In genomic region chr7:159061674-159062212, GRCh38 we compare ENCODE assay signal across 22 cellular contexts.
DNase-seq lines count a peak whose midpoint lies in the region; ATAC-seq and TF ChIP-seq lines count a peak whose summit lies in the region.
"Had no signal": no experiment of that assay in that cellular context is flagged by ENCODE, and none has a peak within 500 bp of the region (broad histone marks: within the 10 kb centered on the region; RNA-seq: fewer than 3 reads in every experiment).

No MANE protein-coding gene starts in this region.

- no peak overlapping the region for H2BK5ac ChIP-seq in mesenchymal stem cell (ENCODE audit: low read depth, low read length, poor library complexity, severe bottlenecking)

- no peak overlapping the region for H2AK5ac ChIP-seq in mesenchymal stem cell (ENCODE audit: low read length, severe bottlenecking)

- H2BK120ac ChIP-seq in mesenchymal stem cell (ENCODE audit: low read depth, low read length) = no peak overlapping the region

- DNase-seq in activated CD4-positive, CD25-positive, alpha-beta regulatory T cell treated with anti-CD3 and anti-CD28 coated beads, Interleukin-2, amount 50 U/mL, for 72 hours = peak; percentile 22
- DNase-seq in activated CD4-positive, CD25-positive, alpha-beta regulatory T cell (lab: John Stamatoyannopoulos, UW) = no peak
- DNase-seq in chondrocyte (ENCODE audit: low spot score) = no peak
- DNase-seq in mesenchymal stem cell = no peak
- no peak for DNase-seq in thoracic aorta (ENCODE audit: low spot score)
- no peak for DNase-seq in foreskin fibroblast
- DNase-seq in DMS153 treated with DMSO at 0.1 percent for 48 hours (lab: John Stamatoyannopoulos, UW; ENCODE audit: unreplicated experiment) = no peak
- no peak for DNase-seq in hypothalamus (lab: John Stamatoyannopoulos, UW)
- DNase-seq: activated CD4-positive, alpha-beta T cell treated with anti-CD3 and anti-CD28 coated beads, Interleukin-2, amount 10 ng/mL, durations not matched to agents 7 days and 5 days; activated naive CD4-positive, alpha-beta T cell treated with Interleukin-2 at 50 U/mL for 16 hours; activated T-cell treated with anti-CD3 and anti-CD28 coated beads, Interleukin-2, amount 50 U/mL, for 1 hour; amygdala; effector CD8-positive, alpha-beta T cell; GDM1; glutamatergic neuron; KBM-7; mammary epithelial cell; naive thymus-derived CD4-positive, alpha-beta T cell; NCI-H187; stimulated activated CD4-positive, alpha-beta T cell treated with anti-CD3 and anti-CD28 coated beads, Interleukin-2, amount 100 ng/mL, for 48 hours; SW 1271 had no signal

- no peak for ATAC-seq in thoracic aorta (ENCODE audit: insufficient number of reproducible peaks, low FRiP score, low read depth)
- ATAC-seq: naive thymus-derived CD4-positive, alpha-beta T cell had no signal

- no peaks in the 10 kb centered on the region for H3K36me3 Mint-ChIP-seq in chondrocyte (ENCODE audit: low read depth)
- H3K36me3 Mint-ChIP-seq: naive thymus-derived CD4-positive, alpha-beta T cell had no signal

- no peaks in the 10 kb centered on the region for H3K9me3 Mint-ChIP-seq in chondrocyte (ENCODE audit: low read depth)
- H3K9me3 Mint-ChIP-seq: activated CD4-positive, alpha-beta T cell treated with anti-CD3 and anti-CD28 coated beads, Interleukin-2, amount 10 ng/mL, durations not matched to agents 7 days and 5 days; naive thymus-derived CD4-positive, alpha-beta T cell; stimulated activated naive CD8-positive, alpha-beta T cell treated with anti-CD3 and anti-CD28 coated beads, Interleukin-15, Interleukin-2, amounts not matched to agents 100 ng/mL and 50 ng/mL, for 24 hours had no signal

- H3K27ac Mint-ChIP-seq in chondrocyte (ENCODE audit: unreplicated experiment) = no peak overlapping the region
- H3K27ac Mint-ChIP-seq: activated CD4-positive, alpha-beta T cell treated with anti-CD3 and anti-CD28 coated beads, Interleukin-2, amount 10 ng/mL, durations not matched to agents 7 days and 5 days; naive thymus-derived CD4-positive, alpha-beta T cell; stimulated activated naive CD8-positive, alpha-beta T cell treated with anti-CD3 and anti-CD28 coated beads, Interleukin-15, Interleukin-2, amounts not matched to agents 100 ng/mL and 50 ng/mL, for 24 hours had no signal

- H4K91ac ChIP-seq in mesenchymal stem cell (ENCODE audit: low read length) = no peak overlapping the region

- no peak overlapping the region for H2BK15ac ChIP-seq in mesenchymal stem cell (ENCODE audit: low read depth, poor library complexity, severe bottlenecking)

- H3K9me3 ChIP-seq in mesenchymal stem cell (ENCODE audit: control insufficient read depth, low read length) (no peaks in the 10 kb centered on the region), thoracic aorta (no peaks in the 10 kb centered on the region)

- no peak overlapping the region for H3K9ac ChIP-seq in mesenchymal stem cell (ENCODE audit: low read length)

- H3K36me3 ChIP-seq in mesenchymal stem cell (ENCODE audit: control insufficient read depth in 1 of 2, insufficient read depth in 2 of 2, low read depth in 1 of 2, low read length in 2 of 2) (no peaks in the 10 kb centered on the region), thoracic aorta (no peaks in the 10 kb centered on the region)

- H3K27me3 Mint-ChIP-seq in chondrocyte (ENCODE audit: low read depth) = peaks cover 5% of the 10 kb centered on the region
- H3K27me3 Mint-ChIP-seq: naive thymus-derived CD4-positive, alpha-beta T cell had no signal

- peaks cover 4% of the 10 kb centered on the region for H3K4me1 Mint-ChIP-seq in chondrocyte (ENCODE audit: low read depth)
- H3K4me1 Mint-ChIP-seq: activated CD4-positive, alpha-beta T cell treated with anti-CD3 and anti-CD28 coated beads, Interleukin-2, amount 10 ng/mL, durations not matched to agents 7 days and 5 days; naive thymus-derived CD4-positive, alpha-beta T cell had no signal

- H3K14ac ChIP-seq in mesenchymal stem cell (ENCODE audit: low read length in 2 of 2) = no peak overlapping the region

- peak overlapping the region; percentile 51 for H3K4me3 Mint-ChIP-seq in chondrocyte (ENCODE audit: unreplicated experiment)
- H3K4me3 Mint-ChIP-seq: activated CD4-positive, alpha-beta T cell treated with anti-CD3 and anti-CD28 coated beads, Interleukin-2, amount 10 ng/mL, durations not matched to agents 7 days and 5 days; naive thymus-derived CD4-positive, alpha-beta T cell; stimulated activated naive CD8-positive, alpha-beta T cell treated with anti-CD3 and anti-CD28 coated beads, Interleukin-15, Interleukin-2, amounts not matched to agents 100 ng/mL and 50 ng/mL, for 24 hours had no signal

- H2AFZ ChIP-seq in mesenchymal stem cell (ENCODE audit: low read depth, low read length) = no peak overlapping the region

- TF ChIP-seq CTCF in chondrocyte (IDR thresholded peaks at IDR 0.05) (no peak), thoracic aorta (IDR thresholded peaks at IDR 0.05) (no peak), foreskin fibroblast (IDR thresholded peaks at IDR 0.05; ENCODE audit: low read depth, low read length) (no peak)

- no peak overlapping the region for H3K4ac ChIP-seq in mesenchymal stem cell (ENCODE audit: low read depth in 1 of 2, low read length in 2 of 2)

- peak overlapping the region; percentile 62 for H3K4me2 ChIP-seq in mesenchymal stem cell (ENCODE audit: low read length, poor library complexity, severe bottlenecking)

- peak overlapping the region in 1 of 2 experiments; percentile 21 for H3K4me3 ChIP-seq in mesenchymal stem cell (ENCODE audit: insufficient read depth in 1 of 2, low read depth in 1 of 2, low read length in 2 of 2)
- H3K4me3 ChIP-seq in thoracic aorta = peak overlapping the region; percentile 67
- no peak overlapping the region for H3K4me3 ChIP-seq in foreskin fibroblast (ENCODE audit: low read depth in 1 of 2, low read length in 2 of 2)

- H3K4me1 ChIP-seq in mesenchymal stem cell (ENCODE audit: control insufficient read depth, insufficient read depth, low read depth, low read length) (peaks cover 8% of the 10 kb centered on the region), thoracic aorta (ENCODE audit: control insufficient read depth in 1 of 2, low read depth in 2 of 2) (no peaks in the 10 kb centered on the region)

- no peaks in the 10 kb centered on the region for H3K79me1 ChIP-seq in mesenchymal stem cell (replicated peaks; ENCODE audit: low read length, poor library complexity, severe bottlenecking)

- 59% methylated on average over 43 of the region's 44 CpGs for WGBS in mesenchymal stem cell

- H3K27me3 ChIP-seq in mesenchymal stem cell (ENCODE audit: control insufficient read depth in 1 of 2, insufficient read depth in 1 of 2, low read length in 2 of 2) (peaks cover 0 to 4% of the 10 kb centered on the region in 2 experiments), thoracic aorta (replicated peaks; ENCODE audit: insufficient read depth) (no peaks in the 10 kb centered on the region)

- H3K27ac ChIP-seq in mesenchymal stem cell (ENCODE audit: low read length, poor library complexity, severe bottlenecking) (no peak overlapping the region), thoracic aorta (peak overlapping the region in 1 of 2 donors; percentile 37)

- no peak overlapping the region for H4K8ac ChIP-seq in mesenchymal stem cell (ENCODE audit: low read length)

- H2BK12ac ChIP-seq in mesenchymal stem cell (ENCODE audit: low read length in 2 of 2) = no peak overlapping the region

- no peak overlapping the region for H3K18ac ChIP-seq in mesenchymal stem cell (ENCODE audit: low read depth in 1 of 2, low read length in 2 of 2)

- no peak overlapping the region for H3K23ac ChIP-seq in mesenchymal stem cell (ENCODE audit: low read length in 2 of 2)
